ENCODE assay signal across 1 cellular context in the genomic region with DNA sequence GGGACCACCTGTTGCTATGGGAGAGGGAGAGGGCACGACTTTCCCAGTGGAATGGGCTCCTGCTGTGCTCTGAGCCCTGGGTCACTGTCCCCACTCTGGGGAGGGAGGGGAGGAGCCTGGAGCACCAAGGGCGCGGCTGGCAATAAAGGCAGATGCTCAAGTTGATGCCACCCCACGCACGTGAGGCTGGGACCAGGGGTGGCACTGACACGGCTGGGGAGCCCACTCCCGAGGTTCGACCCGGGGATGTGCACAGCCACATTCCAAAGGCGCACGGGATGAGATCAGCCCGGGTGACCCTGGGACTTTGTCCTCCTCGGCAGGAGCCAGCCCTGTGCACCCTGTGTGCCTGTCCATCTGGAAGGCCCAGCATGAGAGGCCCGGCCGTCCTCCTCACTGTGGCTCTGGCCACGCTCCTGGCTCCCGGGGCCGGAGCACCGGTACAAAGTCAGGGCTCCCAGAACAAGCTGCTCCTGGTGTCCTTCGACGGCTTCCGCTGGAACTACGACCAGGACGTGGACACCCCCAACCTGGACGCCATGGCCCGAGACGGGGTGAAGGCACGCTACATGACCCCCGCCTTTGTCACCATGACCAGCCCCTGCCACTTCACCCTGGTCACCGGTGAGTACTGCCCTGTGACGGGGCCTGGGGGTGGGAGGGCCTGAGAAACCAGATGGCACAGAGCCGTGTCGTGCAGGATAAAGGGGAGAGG.
TF ChIP-seq lines count a peak whose summit lies in the region.

Gene ENPP7, plus strand, starts transcription at position 175 of the 715 bp plus-strand sequence. Its CDS starts 197 bp downstream, at position 372.

TF ChIP-seq in liver, 16 proteins besides CTCF, POLR2A, EP300 and RAD21 (continued from another document):
- TF ChIP-seq HNF4A (conservative IDR thresholded peaks at IDR 0.05): peak; percentile 81 to 87
- TF ChIP-seq GABPA (IDR thresholded peaks at IDR 0.05 in 1 of 2, conservative IDR thresholded peaks at IDR 0.05 in 1 of 2): no peak
- TF ChIP-seq REST (IDR thresholded peaks at IDR 0.05): no peak
